34 cellular contexts compared by ENCODE assay signal in the genomic region with DNA sequence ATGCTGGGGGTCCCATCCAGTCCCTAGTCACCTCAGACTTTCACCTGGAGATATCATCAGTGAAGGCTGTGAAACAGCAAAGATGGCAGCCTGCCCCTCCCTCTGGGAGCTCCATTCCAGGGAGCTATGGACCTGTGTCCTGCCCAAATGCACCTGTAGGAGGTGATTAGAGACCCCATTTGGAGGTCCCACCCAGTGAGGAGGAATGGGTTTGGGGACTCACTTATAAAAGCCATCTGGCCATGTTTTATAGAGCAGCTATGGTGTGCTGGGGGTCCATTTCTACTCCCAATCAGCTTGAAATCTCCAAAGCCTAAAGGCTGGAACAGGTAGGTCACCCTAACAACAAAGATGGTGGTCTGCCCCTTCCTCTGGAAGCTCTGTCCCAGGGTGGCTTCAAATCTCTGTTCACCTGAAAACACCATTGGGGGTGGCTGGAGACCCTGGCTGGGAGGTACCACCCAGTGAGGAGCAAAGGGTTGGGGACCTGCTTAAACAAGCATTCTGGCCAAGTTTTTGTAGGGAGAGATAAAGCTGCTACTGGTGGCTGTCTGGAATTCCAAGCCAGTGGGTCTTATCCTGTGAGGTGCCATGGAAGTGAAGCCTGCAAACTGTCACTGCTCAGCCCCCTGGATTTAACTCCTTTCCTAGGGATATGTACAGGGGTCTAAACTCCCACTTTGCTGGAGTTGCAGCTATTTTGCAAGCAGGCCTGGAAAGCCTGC.
"Had no signal": no experiment of that assay in that cellular context is flagged by ENCODE, and none has a peak within 500 bp of the region (broad histone marks: within the 10 kb centered on the region; RNA-seq: fewer than 3 reads in every experiment).

No MANE protein-coding gene starts in this region.

- H3K36me3 ChIP-seq: MG63 had no signal

- H3K27ac ChIP-seq: KMS-11 had no signal

- H3K27me3 ChIP-seq: MG63 had no signal

- H3K4me3 ChIP-seq: MG63 had no signal

- H3K4me2 ChIP-seq: KMS-11 had no signal

- DNase-seq: Karpas-422, Kasumi-1, KG1, MG63, MM.1S, MV-4-11, NCI-H1048, NCI-H1092, NCI-H1092 treated with DMSO at 0.1 percent for 48 hours, NCI-H1105, NCI-H1105 treated with DMSO at 0.1 percent for 48 hours, NCI-H1417, NCI-H1417 treated with DMSO at 0.1 percent for 48 hours, NCI-H1436, NCI-H1436 treated with DMSO at 0.1 percent for 48 hours, NCI-H146, NCI-H1694, NCI-H1694 treated with DMSO at 0.1 percent for 48 hours, NCI-H187, NCI-H187 treated with DMSO at 0.1 percent for 48 hours, NCI-H1930, NCI-H2029, NCI-H2029 treated with DMSO at 0.1 percent for 48 hours, NCI-H2081, NCI-H2081 treated with DMSO at 0.1 percent for 48 hours, NCI-H2107, NCI-H2171, NCI-H2171 treated with DMSO at 0.1 percent for 48 hours, NCI-H2227 treated with DMSO at 0.1 percent for 48 hours, NCI-H226, NCI-H345, NCI-H446, NCI-H446 treated with DMSO at 0.1 percent for 48 hours had no signal

- H3K9ac ChIP-seq: KMS-11 had no signal
